1 cellular context compared by ENCODE assay signal in genomic region chr2:74715071-74715791, GRCh38.
TF ChIP-seq lines count a peak whose summit lies in the region.

No MANE protein-coding gene starts in this region.

TF ChIP-seq in HepG2, 621 proteins besides CTCF, POLR2A, EP300 and RAD21 (continued from another document and continues in another):
- TF ChIP-seq ZNF407 (CRISPR knock-in tag; IDR thresholded peaks at IDR 0.05; ENCODE audit: not compliant biosample characterization) = peak; percentile 88
- TF ChIP-seq TBP (CRISPR knock-in tag; IDR thresholded peaks at IDR 0.05) = no peak
- TF ChIP-seq ZNF431 (CRISPR knock-in tag; IDR thresholded peaks at IDR 0.05; ENCODE audit: borderline replicate concordance, low read depth) = no peak; the same call in 1 of the 2 replicates
- 0 out of 2 replicates have a peak, but pooled peaks have one; percentile 32 for TF ChIP-seq THAP11 (CRISPR knock-in tag; IDR thresholded peaks at IDR 0.05)
- TF ChIP-seq ZNF678 (CRISPR knock-in tag; IDR thresholded peaks at IDR 0.05) = peak; percentile 93
- TF ChIP-seq HMG20A (CRISPR knock-in tag; IDR thresholded peaks at IDR 0.05; ENCODE audit: borderline replicate concordance) = peak; percentile 55; the same call in 1 of the 2 replicates
- TF ChIP-seq ZNF24 (IDR thresholded peaks at IDR 0.05) = no peak
- TF ChIP-seq ZBTB14 (CRISPR knock-in tag; IDR thresholded peaks at IDR 0.05) = 0 out of 2 replicates have a peak, but pooled peaks have one; percentile 31
- peak; percentile 84; the same call in 1 of the 2 replicates for TF ChIP-seq GTF3A (CRISPR knock-in tag; conservative IDR thresholded peaks at IDR 0.05)
- TF ChIP-seq ZNF781 (CRISPR knock-in tag; IDR thresholded peaks at IDR 0.05; ENCODE audit: borderline replicate concordance, not compliant biosample characterization) = peak; percentile 51
- peak; percentile 96 for TF ChIP-seq ZFP91 (CRISPR knock-in tag; IDR thresholded peaks at IDR 0.05; ENCODE audit: borderline replicate concordance)
- TF ChIP-seq ZSCAN30 (CRISPR knock-in tag; IDR thresholded peaks at IDR 0.05) = 0 out of 2 replicates have a peak, but pooled peaks have one; percentile 69
- no peak for TF ChIP-seq ZC3H4 (CRISPR knock-in tag; IDR thresholded peaks at IDR 0.05; ENCODE audit: borderline replicate concordance)
- peak; percentile 72; the same call in 1 of the 2 replicates for TF ChIP-seq ZNF775 (CRISPR knock-in tag; IDR thresholded peaks at IDR 0.05; ENCODE audit: borderline replicate concordance)
- TF ChIP-seq FOSL2 (CRISPR knock-in tag; IDR thresholded peaks at IDR 0.05) = peak; percentile 49
- TF ChIP-seq TGIF2 (CRISPR knock-in tag; IDR thresholded peaks at IDR 0.05) = peak; percentile 73; the same call in 1 of the 2 replicates
- peak; percentile 80 for TF ChIP-seq MAX (IDR thresholded peaks at IDR 0.05)
- TF ChIP-seq RXRA (CRISPR knock-in tag; IDR thresholded peaks at IDR 0.05) = peak; percentile 40; the same call in 1 of the 2 replicates
- peak; percentile 77; the same call in 1 of the 2 replicates for TF ChIP-seq ZIK1 (CRISPR knock-in tag; IDR thresholded peaks at IDR 0.05; ENCODE audit: borderline replicate concordance, low read depth)
- peak; percentile 39 for TF ChIP-seq JARID2 (CRISPR knock-in tag; IDR thresholded peaks at IDR 0.05; ENCODE audit: insufficient replicate concordance)
- TF ChIP-seq ZNF414 (CRISPR knock-in tag; IDR thresholded peaks at IDR 0.05) = peak; percentile 87
- TF ChIP-seq SIN3B (IDR thresholded peaks at IDR 0.05; ENCODE audit: low read length) = 0 out of 2 replicates have a peak, but pooled peaks have one; percentile 29
- peak; percentile 99 for TF ChIP-seq ZNF501 (CRISPR knock-in tag; IDR thresholded peaks at IDR 0.05)
- TF ChIP-seq WIZ (CRISPR knock-in tag; IDR thresholded peaks at IDR 0.05) = peak; percentile 74; the same call in 1 of the 2 replicates
- TF ChIP-seq PATZ1 (CRISPR knock-in tag; IDR thresholded peaks at IDR 0.05) = peak; percentile 57; the same call in 1 of the 2 replicates
- peak; percentile 94; the same call in 1 of the 2 replicates for TF ChIP-seq SMAD1 (CRISPR knock-in tag; IDR thresholded peaks at IDR 0.05; ENCODE audit: borderline replicate concordance, low read depth)
- TF ChIP-seq MTA3 (CRISPR knock-in tag; IDR thresholded peaks at IDR 0.05) = no peak
- 0 out of 2 replicates have a peak, but pooled peaks have one; percentile 43 for TF ChIP-seq NFKBIZ (CRISPR knock-in tag; IDR thresholded peaks at IDR 0.05)
- peak; percentile 95 for TF ChIP-seq CCDC6 (CRISPR knock-in tag; IDR thresholded peaks at IDR 0.05)
- TF ChIP-seq ZNF430 (CRISPR knock-in tag; IDR thresholded peaks at IDR 0.05) = peak; percentile 92; the same call in 1 of the 2 replicates
- TF ChIP-seq ZNF768 (CRISPR knock-in tag; IDR thresholded peaks at IDR 0.05) = peak; percentile 73; the same call in 1 of the 2 replicates
- TF ChIP-seq ZNF703 (CRISPR knock-in tag; IDR thresholded peaks at IDR 0.05; ENCODE audit: borderline replicate concordance) = no peak
- peak; percentile 94; the same call in 1 of the 2 replicates for TF ChIP-seq SAFB2 (CRISPR knock-in tag; IDR thresholded peaks at IDR 0.05; ENCODE audit: borderline replicate concordance, low read depth)
- no peak for TF ChIP-seq SP1 (IDR thresholded peaks at IDR 0.05)
- TF ChIP-seq SP1 (CRISPR knock-in tag; IDR thresholded peaks at IDR 0.05) = peak; percentile 9; the same call in 1 of the 2 replicates
- TF ChIP-seq PBX3 (CRISPR knock-in tag; IDR thresholded peaks at IDR 0.05; ENCODE audit: borderline replicate concordance) = no peak
- TF ChIP-seq ZNF224 (CRISPR knock-in tag; IDR thresholded peaks at IDR 0.05) = peak; percentile 78; the same call in 1 of the 2 replicates
- peak; percentile 76; the same call in 1 of the 2 replicates for TF ChIP-seq ZNF362 (CRISPR knock-in tag; IDR thresholded peaks at IDR 0.05; ENCODE audit: borderline replicate concordance)
- TF ChIP-seq NR2F1 (CRISPR knock-in tag; IDR thresholded peaks at IDR 0.05) = 0 out of 4 replicates have a peak, but pooled peaks of 1 of the 2 experiments have one; percentile 28
- no peak for TF ChIP-seq ZNF256 (CRISPR knock-in tag; conservative IDR thresholded peaks at IDR 0.05)
- no peak for TF ChIP-seq PHB2 (IDR thresholded peaks at IDR 0.05; ENCODE audit: partially characterized antibody)
- 0 out of 2 replicates have a peak, but pooled peaks have one; percentile 10 for TF ChIP-seq HIC2 (CRISPR knock-in tag; IDR thresholded peaks at IDR 0.05; ENCODE audit: low read depth)
- 0 out of 3 replicates have a peak, but pooled peaks have one; percentile 5 for TF ChIP-seq MXI1 (IDR thresholded peaks at IDR 0.05; ENCODE audit: borderline replicate concordance, low read depth, low read length)
- peak; percentile 88 for TF ChIP-seq ZNF546 (CRISPR knock-in tag; conservative IDR thresholded peaks at IDR 0.05)
- TF ChIP-seq RBFOX2 (IDR thresholded peaks at IDR 0.05; ENCODE audit: low read depth, low read length) = peak; percentile 71
- TF ChIP-seq ZFY (CRISPR knock-in tag; IDR thresholded peaks at IDR 0.05) = peak; percentile 88
